Comparison of ENCODE assay signal across 1 cellular context in the genomic region with DNA sequence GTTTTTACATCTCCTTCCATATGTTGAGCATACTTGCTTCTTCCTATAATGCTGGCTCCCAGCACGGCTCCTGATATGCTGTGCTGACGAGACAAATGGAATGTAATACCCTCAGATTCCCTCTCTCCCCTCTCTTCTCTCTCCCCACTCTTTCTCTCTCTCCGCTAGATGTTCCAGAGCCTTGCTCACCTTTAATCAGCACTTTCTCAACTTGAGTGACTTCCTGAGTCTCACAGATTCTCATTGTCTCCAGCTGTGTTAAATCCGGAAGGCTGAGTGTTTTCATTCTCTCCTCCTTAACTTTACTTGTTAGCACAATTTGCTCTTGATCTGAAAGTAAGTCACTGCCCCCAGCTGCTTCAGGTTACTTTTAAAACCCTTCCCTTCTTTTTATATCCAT.
TF ChIP-seq lines count a peak whose summit lies in the region.

No MANE protein-coding gene starts in this region.

TF ChIP-seq in GM23338, 12 proteins besides CTCF, POLR2A, EP300 and RAD21 (continued from another document):
- TF ChIP-seq STAT1 (IDR thresholded peaks at IDR 0.05; ENCODE audit: unreplicated experiment) (no peak), JUNB (IDR thresholded peaks at IDR 0.05; ENCODE audit: unreplicated experiment) (no peak), EZH2 (IDR thresholded peaks at IDR 0.05; ENCODE audit: low read depth, unreplicated experiment) (no peak), ZNF114 (CRISPR knock-in tag; IDR thresholded peaks at IDR 0.05) (no peak), EZH2phosphoT487 (IDR thresholded peaks at IDR 0.05; ENCODE audit: unreplicated experiment) (no peak), POLR2AphosphoS5 (IDR thresholded peaks at IDR 0.05; ENCODE audit: low read depth) (no peak)
- TF ChIP-seq, protein P1, sequence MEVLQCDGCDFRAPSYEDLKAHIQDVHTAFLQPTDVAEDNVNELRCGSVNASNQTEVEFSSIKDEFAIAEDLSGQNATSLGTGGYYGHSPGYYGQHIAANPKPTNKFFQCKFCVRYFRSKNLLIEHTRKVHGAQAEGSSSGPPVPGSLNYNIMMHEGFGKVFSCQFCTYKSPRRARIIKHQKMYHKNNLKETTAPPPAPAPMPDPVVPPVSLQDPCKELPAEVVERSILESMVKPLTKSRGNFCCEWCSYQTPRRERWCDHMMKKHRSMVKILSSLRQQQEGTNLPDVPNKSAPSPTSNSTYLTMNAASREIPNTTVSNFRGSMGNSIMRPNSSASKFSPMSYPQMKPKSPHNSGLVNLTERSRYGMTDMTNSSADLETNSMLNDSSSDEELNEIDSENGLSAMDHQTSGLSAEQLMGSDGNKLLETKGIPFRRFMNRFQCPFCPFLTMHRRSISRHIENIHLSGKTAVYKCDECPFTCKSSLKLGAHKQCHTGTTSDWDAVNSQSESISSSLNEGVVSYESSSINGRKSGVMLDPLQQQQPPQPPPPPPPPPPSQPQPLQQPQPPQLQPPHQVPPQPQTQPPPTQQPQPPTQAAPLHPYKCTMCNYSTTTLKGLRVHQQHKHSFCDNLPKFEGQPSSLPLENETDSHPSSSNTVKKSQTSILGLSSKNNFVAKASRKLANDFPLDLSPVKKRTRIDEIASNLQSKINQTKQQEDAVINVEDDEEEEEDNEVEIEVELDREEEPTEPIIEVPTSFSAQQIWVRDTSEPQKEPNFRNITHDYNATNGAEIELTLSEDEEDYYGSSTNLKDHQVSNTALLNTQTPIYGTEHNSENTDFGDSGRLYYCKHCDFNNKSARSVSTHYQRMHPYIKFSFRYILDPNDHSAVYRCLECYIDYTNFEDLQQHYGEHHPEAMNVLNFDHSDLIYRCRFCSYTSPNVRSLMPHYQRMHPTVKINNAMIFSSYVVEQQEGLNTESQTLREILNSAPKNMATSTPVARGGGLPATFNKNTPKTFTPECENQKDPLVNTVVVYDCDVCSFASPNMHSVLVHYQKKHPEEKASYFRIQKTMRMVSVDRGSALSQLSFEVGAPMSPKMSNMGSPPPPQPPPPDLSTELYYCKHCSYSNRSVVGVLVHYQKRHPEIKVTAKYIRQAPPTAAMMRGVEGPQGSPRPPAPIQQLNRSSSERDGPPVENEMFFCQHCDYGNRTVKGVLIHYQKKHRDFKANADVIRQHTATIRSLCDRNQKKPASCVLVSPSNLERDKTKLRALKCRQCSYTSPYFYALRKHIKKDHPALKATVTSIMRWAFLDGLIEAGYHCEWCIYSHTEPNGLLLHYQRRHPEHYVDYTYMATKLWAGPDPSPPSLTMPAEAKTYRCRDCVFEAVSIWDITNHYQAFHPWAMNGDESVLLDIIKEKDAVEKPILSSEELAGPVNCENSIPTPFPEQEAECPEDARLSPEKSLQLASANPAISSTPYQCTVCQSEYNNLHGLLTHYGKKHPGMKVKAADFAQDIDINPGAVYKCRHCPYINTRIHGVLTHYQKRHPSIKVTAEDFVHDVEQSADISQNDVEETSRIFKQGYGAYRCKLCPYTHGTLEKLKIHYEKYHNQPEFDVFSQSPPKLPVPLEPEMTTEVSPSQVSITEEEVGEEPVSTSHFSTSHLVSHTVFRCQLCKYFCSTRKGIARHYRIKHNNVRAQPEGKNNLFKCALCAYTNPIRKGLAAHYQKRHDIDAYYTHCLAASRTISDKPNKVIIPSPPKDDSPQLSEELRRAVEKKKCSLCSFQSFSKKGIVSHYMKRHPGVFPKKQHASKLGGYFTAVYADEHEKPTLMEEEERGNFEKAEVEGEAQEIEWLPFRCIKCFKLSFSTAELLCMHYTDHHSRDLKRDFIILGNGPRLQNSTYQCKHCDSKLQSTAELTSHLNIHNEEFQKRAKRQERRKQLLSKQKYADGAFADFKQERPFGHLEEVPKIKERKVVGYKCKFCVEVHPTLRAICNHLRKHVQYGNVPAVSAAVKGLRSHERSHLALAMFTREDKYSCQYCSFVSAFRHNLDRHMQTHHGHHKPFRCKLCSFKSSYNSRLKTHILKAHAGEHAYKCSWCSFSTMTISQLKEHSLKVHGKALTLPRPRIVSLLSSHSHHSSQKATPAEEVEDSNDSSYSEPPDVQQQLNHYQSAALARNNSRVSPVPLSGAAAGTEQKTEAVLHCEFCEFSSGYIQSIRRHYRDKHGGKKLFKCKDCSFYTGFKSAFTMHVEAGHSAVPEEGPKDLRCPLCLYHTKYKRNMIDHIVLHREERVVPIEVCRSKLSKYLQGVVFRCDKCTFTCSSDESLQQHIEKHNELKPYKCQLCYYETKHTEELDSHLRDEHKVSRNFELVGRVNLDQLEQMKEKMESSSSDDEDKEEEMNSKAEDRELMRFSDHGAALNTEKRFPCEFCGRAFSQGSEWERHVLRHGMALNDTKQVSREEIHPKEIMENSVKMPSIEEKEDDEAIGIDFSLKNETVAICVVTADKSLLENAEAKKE (CRISPR knock-in tag; IDR thresholded peaks at IDR 0.05): no peak
- TF ChIP-seq, protein P2, sequence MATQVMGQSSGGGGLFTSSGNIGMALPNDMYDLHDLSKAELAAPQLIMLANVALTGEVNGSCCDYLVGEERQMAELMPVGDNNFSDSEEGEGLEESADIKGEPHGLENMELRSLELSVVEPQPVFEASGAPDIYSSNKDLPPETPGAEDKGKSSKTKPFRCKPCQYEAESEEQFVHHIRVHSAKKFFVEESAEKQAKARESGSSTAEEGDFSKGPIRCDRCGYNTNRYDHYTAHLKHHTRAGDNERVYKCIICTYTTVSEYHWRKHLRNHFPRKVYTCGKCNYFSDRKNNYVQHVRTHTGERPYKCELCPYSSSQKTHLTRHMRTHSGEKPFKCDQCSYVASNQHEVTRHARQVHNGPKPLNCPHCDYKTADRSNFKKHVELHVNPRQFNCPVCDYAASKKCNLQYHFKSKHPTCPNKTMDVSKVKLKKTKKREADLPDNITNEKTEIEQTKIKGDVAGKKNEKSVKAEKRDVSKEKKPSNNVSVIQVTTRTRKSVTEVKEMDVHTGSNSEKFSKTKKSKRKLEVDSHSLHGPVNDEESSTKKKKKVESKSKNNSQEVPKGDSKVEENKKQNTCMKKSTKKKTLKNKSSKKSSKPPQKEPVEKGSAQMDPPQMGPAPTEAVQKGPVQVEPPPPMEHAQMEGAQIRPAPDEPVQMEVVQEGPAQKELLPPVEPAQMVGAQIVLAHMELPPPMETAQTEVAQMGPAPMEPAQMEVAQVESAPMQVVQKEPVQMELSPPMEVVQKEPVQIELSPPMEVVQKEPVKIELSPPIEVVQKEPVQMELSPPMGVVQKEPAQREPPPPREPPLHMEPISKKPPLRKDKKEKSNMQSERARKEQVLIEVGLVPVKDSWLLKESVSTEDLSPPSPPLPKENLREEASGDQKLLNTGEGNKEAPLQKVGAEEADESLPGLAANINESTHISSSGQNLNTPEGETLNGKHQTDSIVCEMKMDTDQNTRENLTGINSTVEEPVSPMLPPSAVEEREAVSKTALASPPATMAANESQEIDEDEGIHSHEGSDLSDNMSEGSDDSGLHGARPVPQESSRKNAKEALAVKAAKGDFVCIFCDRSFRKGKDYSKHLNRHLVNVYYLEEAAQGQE (IDR thresholded peaks at IDR 0.05; ENCODE audit: unreplicated experiment): no peak
- TF ChIP-seq, protein P3, sequence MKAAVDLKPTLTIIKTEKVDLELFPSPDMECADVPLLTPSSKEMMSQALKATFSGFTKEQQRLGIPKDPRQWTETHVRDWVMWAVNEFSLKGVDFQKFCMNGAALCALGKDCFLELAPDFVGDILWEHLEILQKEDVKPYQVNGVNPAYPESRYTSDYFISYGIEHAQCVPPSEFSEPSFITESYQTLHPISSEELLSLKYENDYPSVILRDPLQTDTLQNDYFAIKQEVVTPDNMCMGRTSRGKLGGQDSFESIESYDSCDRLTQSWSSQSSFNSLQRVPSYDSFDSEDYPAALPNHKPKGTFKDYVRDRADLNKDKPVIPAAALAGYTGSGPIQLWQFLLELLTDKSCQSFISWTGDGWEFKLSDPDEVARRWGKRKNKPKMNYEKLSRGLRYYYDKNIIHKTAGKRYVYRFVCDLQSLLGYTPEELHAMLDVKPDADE (IDR thresholded peaks at IDR 0.05): no peak
TF ChIP-seq in GM23338: peak in this region for 0.
